In the genomic region with DNA sequence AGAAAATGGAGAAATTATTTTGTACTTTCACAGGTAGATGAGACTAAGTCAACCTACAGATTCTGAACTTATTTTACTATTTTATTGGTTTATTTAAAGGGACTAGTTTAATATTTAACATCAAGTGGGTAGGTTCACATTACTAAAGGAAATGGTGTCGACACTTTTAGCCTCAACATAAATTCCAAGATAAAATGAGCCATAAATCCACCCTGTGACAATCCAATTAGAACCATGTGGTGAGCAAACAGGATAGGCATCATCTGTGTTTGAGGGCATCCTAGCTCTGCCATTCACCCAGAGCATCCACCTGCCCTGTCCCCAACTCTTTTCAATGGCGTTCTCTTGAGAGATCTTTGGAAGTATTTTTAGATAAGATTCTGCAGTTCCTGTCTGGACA, we compare ENCODE assay signal across 16 cellular contexts.
DNase-seq lines count a peak whose midpoint lies in the region; ATAC-seq and TF ChIP-seq lines count a peak whose summit lies in the region.
"Had no signal": no experiment of that assay in that cellular context is flagged by ENCODE, and none has a peak within 500 bp of the region (broad histone marks: within the 10 kb centered on the region; RNA-seq: fewer than 3 reads in every experiment).

No MANE protein-coding gene starts in this region.

- 73% methylated on average over 2 of the region's 2 CpGs for WGBS in hepatocyte (ENCODE audit: low lambda C conversion rate, missing lambda C conversion rate)

- no peak for ATAC-seq in GM19463 (IDR thresholded peaks at IDR 0.05; ENCODE audit: unreplicated experiment)
- ATAC-seq: A549 had no signal

- no peak overlapping the region for H2AFZ ChIP-seq in hepatocyte
- H2AFZ ChIP-seq: GM23248 had no signal

- H3K27me3 ChIP-seq in hepatocyte = no peaks in the 10 kb centered on the region
- H3K27me3 ChIP-seq: BLaER1 had no signal

- H3K9me3 ChIP-seq in hepatocyte (ENCODE audit: low read depth) = no peaks in the 10 kb centered on the region
- H3K9me3 ChIP-seq: A549, BLaER1, HAP-1 had no signal

- H3K4me3 ChIP-seq in hepatocyte = no peak overlapping the region
- H3K4me3 ChIP-seq: A549, BLaER1, GM23248, HAP-1 had no signal

- no peaks in the 10 kb centered on the region for H4K20me1 ChIP-seq in hepatocyte (ENCODE audit: insufficient read depth, poor library complexity, severe bottlenecking)
- H4K20me1 ChIP-seq: BLaER1 had no signal

- DNase-seq in NCI-H146 (lab: John Stamatoyannopoulos, UW) = peak; percentile 21
- no peak for DNase-seq in NCI-H146 treated with DMSO at 0.1 percent for 48 hours (lab: John Stamatoyannopoulos, UW; ENCODE audit: unreplicated experiment)
- DNase-seq in hepatocyte (ENCODE audit: low spot score) = no peak
- DNase-seq in renal cortical epithelial cell (ENCODE audit: low read depth) = peak; percentile 59
- DNase-seq in AG08396 (ENCODE audit: low spot score) = no peak
- no peak for DNase-seq in GM20000 (ENCODE audit: low spot score)
- DNase-seq: CD4-positive, alpha-beta memory T cell; DMS153; DMS79; GDM1; GM23248 had no signal

- peaks cover 7% of the 10 kb centered on the region for H3K4me1 ChIP-seq in hepatocyte (ENCODE audit: insufficient read depth)
- H3K4me1 ChIP-seq: A549, BLaER1, HAP-1 had no signal

- TF ChIP-seq CTCF in hepatocyte (IDR thresholded peaks at IDR 0.05; ENCODE audit: poor library complexity) (no peak), GM20000 (IDR thresholded peaks at IDR 0.05; ENCODE audit: extremely low read depth, missing control alignments) (no peak)

- no peak overlapping the region for H3K4me2 ChIP-seq in hepatocyte
- H3K4me2 ChIP-seq: A549, BLaER1 had no signal

- no peaks in the 10 kb centered on the region for H3K9me2 ChIP-seq in hepatocyte (replicated peaks; ENCODE audit: insufficient read depth)

- no peaks in the 10 kb centered on the region for H3K36me3 ChIP-seq in hepatocyte (replicated peaks; ENCODE audit: insufficient read depth, low read depth)
- H3K36me3 ChIP-seq: BLaER1, HAP-1 had no signal

- H3K27ac ChIP-seq in hepatocyte = peak overlapping the region; percentile 54
- H3K27ac ChIP-seq: 22Rv1, A549, BLaER1, GM23248 had no signal

- H3K79me2 ChIP-seq in hepatocyte = no peaks in the 10 kb centered on the region

Comparison
In these comparisons a context has a peak if more than half of its experiments do, and no peak if none do; other contexts are left out.
1. DNase-seq: peak in NCI-H146 (single experiment) and renal cortical epithelial cell (single experiment); none in NCI-H146 treated with DMSO at 0.1 percent for 48 hours (single experiment), hepatocyte (single experiment), AG08396 (single experiment) and GM20000 (single experiment).